ENCODE assay signal across 3 cellular contexts in the genomic region with DNA sequence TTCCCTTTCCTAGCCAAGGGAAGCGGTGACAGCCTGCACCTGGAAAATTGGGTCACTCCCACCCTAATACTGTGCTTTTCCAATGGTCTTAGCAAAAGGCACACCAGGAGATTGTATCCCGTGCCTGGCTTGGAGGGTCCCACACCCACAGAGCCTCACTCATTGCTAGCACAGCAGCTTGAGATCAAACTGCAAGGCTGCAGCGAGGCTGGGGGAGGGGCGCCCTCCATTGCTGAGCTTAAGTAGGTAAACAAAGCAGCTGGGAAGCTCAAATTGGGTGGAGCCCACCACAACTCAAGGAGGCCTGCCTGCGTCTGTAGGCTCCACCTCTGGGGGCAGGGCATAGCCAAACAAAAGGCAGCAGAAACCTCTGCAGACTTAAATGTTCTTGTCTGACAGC.
DNase-seq lines count a peak whose midpoint lies in the region; FAIRE-seq and TF ChIP-seq lines count a peak whose summit lies in the region.
"Not testable (repeated sequence)": the region's sequence is repeated elsewhere in the genome, so short reads cannot be mapped to it uniquely, and the experiment has no call there.

No MANE protein-coding gene starts in this region.

- intact Hi-C loops in kidney (cut with DNase I), result not testable (repeated sequence)

- H3K9me3 ChIP-seq in kidney (ENCODE audit: control insufficient read depth in 1 of 2, low read length in 2 of 2), result not testable (repeated sequence)

- H3K27ac ChIP-seq in kidney (ENCODE audit: low read depth in 2 of 2, low read length in 2 of 2), result not testable (repeated sequence)

- FAIRE-seq in kidney (lab: Jason Lieb, UNC), result not testable (repeated sequence)

- H3K36me3 ChIP-seq in kidney (ENCODE audit: control insufficient read depth in 1 of 2, insufficient read depth in 2 of 2, low read length in 2 of 2), result not testable (repeated sequence)

- not testable (repeated sequence) for H3K9ac ChIP-seq in kidney (ENCODE audit: low read length in 2 of 2)

- H3K4me1 ChIP-seq in kidney (ENCODE audit: control insufficient read depth in 1 of 2, insufficient read depth in 1 of 2, low read depth in 1 of 2, low read length in 2 of 2), result not testable (repeated sequence)

- DNase-seq in Jurkat, Clone E6-1 (ENCODE audit: low read depth, low spot score), result peak; percentile 7
- peak; percentile 2 for DNase-seq in NCI-H82 (lab: John Stamatoyannopoulos, UW)
- DNase-seq in kidney, result peak; percentile 15

- TF ChIP-seq CTCF in kidney (IDR thresholded peaks at IDR 0.05; ENCODE audit: borderline replicate concordance, extremely low read depth, insufficient read depth), result not testable (repeated sequence)

- not testable (repeated sequence) for H3K4me3 ChIP-seq in Jurkat, Clone E6-1 (ENCODE audit: low read length); kidney (ENCODE audit: low read length in 2 of 2)
